In the genomic region with DNA sequence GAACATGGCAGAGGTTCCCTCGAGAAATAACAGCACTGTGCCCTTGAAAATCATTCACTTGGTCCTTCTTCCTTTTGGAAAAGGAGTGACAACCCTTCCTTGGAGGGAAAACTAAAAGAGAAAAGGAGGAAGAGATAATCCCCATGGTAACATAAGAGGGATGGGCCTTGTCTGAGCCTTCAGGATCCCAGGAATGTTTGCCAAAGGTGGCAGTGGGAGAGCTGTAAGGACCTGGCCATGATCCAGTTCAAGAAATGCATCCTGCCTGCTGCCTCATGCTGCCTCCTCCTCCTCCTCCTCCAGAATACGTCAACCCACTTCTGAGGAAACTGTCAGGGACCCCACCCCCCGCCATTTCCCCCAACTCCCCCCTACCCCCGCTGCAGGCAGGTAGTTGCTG, we compare ENCODE assay signal across 23 cellular contexts.
"Had no signal": no experiment of that assay in that cellular context is flagged by ENCODE, and none has a peak within 500 bp of the region (broad histone marks: within the 10 kb centered on the region; RNA-seq: fewer than 3 reads in every experiment).

No MANE protein-coding gene starts in this region.

- DNase-seq: activated gamma-delta T cell treated with Interleukin-2 at 50 U/mL for 16 hours; activated T-cell treated with anti-CD3 and anti-CD28 coated beads, Interleukin-2, amount 50 U/mL, for 1 hour; anterior cingulate cortex; body of pancreas; dermis blood vessel endothelial cell; effector CD8-positive, alpha-beta T cell; foreskin melanocyte; glutamatergic neuron; nephron progenitor cell; nucleus accumbens; stimulated activated CD4-positive, alpha-beta T cell treated with anti-CD3 and anti-CD28 coated beads, Interleukin-15, amount 100 ng/mL, for 24 hours; stomach; T-helper 9 cell; trophoblast cell had no signal

- H3K9ac ChIP-seq: parathyroid adenoma had no signal

- ATAC-seq: body of pancreas; sciatic nerve; stimulated activated memory B cell treated with anti-CD40 and anti-IgM and Interleukin-4, amounts not matched to agents 10 μg/mL and 1 μg/mL and 100 μg/mL, for 72 hours; WTC11 had no signal

- H3K27ac ChIP-seq: body of pancreas, cardiac muscle cell, hepatocyte, parathyroid adenoma, stomach, suprapubic skin, vagina had no signal

- H3K4me1 ChIP-seq: body of pancreas, parathyroid adenoma, stomach, suprapubic skin, vagina had no signal

- H3K27me3 ChIP-seq: body of pancreas, cardiac muscle cell, hepatocyte, vagina had no signal

- H3K36me3 ChIP-seq: cardiac muscle cell, stomach, suprapubic skin, vagina had no signal

- H3K9me3 ChIP-seq: body of pancreas, stomach, suprapubic skin, vagina had no signal

- H3K4me3 ChIP-seq: body of pancreas, cardiac muscle cell, hepatocyte, smooth muscle cell, stomach, suprapubic skin, vagina had no signal
